Comparison of ENCODE assay signal across 13 cellular contexts in the genomic region with DNA sequence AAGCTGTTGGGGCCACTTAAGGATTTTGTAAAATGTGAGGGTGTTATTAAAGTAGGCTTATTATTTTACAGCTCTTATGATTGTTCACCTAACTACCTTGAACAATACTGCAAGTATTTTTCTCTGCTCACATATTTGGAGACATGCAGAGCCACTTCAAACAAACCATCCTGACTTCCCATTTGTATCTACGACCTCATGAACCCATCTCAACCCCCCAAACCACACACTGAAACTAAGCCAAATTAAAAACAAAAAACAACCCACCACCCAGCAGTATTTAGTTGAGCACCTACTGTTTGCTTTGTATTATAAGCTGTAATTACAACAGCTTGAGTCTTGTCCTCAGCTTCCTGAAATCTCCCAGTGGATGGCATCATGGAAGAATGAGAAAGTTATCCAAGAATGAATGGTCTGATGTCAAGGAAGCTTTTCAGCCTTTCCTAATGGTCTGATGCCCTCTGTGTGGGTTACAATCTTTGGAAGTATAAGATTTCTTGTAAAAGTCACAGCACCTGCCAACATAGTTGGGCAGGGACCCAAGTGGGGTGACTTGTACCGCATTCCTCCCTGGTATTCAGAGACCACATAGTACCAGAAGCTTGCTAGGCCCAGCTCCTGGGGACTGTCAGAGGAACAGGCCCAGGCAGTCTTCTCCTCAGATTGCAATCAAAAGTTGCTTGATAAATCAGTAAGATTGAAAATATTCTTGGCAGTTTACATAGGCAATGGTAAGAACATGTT.
A peak's percentile ranks its signal among the peaks of the same experiment; 100 is the strongest.
DNase-seq lines count a peak whose midpoint lies in the region; ATAC-seq, FAIRE-seq and TF ChIP-seq lines count a peak whose summit lies in the region.
"Had no signal": no experiment of that assay in that cellular context is flagged by ENCODE, and none has a peak within 500 bp of the region (broad histone marks: within the 10 kb centered on the region; RNA-seq: fewer than 3 reads in every experiment).

No MANE protein-coding gene starts in this region.

- TF ChIP-seq CTCF in CD14-positive monocyte (IDR thresholded peaks at IDR 0.05) (no peak), psoas muscle (IDR thresholded peaks at IDR 0.05) (no peak)

- no peak overlapping the region for H3K4me3 Mint-ChIP-seq in CD14-positive monocyte
- H3K4me3 Mint-ChIP-seq in effector memory CD8-positive, alpha-beta T cell = no peak overlapping the region
- no peak overlapping the region for H3K4me3 Mint-ChIP-seq in activated T-helper 1 cell treated with anti-CD3 and anti-CD28 coated beads, Interleukin-12 subunit alpha, Interleukin-12 subunit beta, Interleukin-2, Interleukin-4 antibody, amounts not matched to agents 30 ng/mL and 10 ng/mL and 1 ng/mL, durations not matched to agents 14 hours and 24 hours and 36 hours
- H3K4me3 Mint-ChIP-seq: activated CD4-positive, alpha-beta T cell treated with anti-CD3 and anti-CD28 coated beads, Interleukin-2, amount 10 ng/mL, durations not matched to agents 24 days and 14 days had no signal

- H3K36me3 Mint-ChIP-seq in CD14-positive monocyte = peaks cover 2 to 5% of the 10 kb centered on the region in 2 donors
- no peaks in the 10 kb centered on the region for H3K36me3 Mint-ChIP-seq in effector memory CD8-positive, alpha-beta T cell (ENCODE audit: insufficient read depth)
- peaks cover 2% of the 10 kb centered on the region for H3K36me3 Mint-ChIP-seq in activated T-helper 1 cell treated with anti-CD3 and anti-CD28 coated beads, Interleukin-12 subunit alpha, Interleukin-12 subunit beta, Interleukin-2, Interleukin-4 antibody, amounts not matched to agents 30 ng/mL and 10 ng/mL and 1 ng/mL, durations not matched to agents 14 hours and 24 hours and 36 hours (ENCODE audit: low read depth)

- no peaks in the 10 kb centered on the region for H3K36me3 ChIP-seq in psoas muscle (ENCODE audit: insufficient read depth in 1 of 2, low read depth in 1 of 2)

- no peak for ATAC-seq in effector memory CD8-positive, alpha-beta T cell (replicated peaks)
- ATAC-seq in psoas muscle = no peak
- no peak for ATAC-seq in GM19397 (IDR thresholded peaks at IDR 0.05; ENCODE audit: unreplicated experiment)

- no peak for FAIRE-seq in RCC 7860 (lab: Jason Lieb, UNC)
- FAIRE-seq: K562 had no signal

- H3K4me3 ChIP-seq in psoas muscle = no peak overlapping the region
- H3K4me3 ChIP-seq: K562 had no signal

- 54 to 77% (median 62%) methylated on average over 2 of the region's 2 CpGs for WGBS in psoas muscle, 3 donors

- H3K9me3 ChIP-seq in psoas muscle = no peaks in the 10 kb centered on the region

- peaks cover 27% of the 10 kb centered on the region for H3K4me1 ChIP-seq in psoas muscle

- H3K27me3 ChIP-seq in psoas muscle (ENCODE audit: insufficient read depth in 3 of 3, low read length in 2 of 3) = no peaks in the 10 kb centered on the region

- peak overlapping the region in 6 of 7 donors; percentile 92 to 98 (median 94) for H3K27ac Mint-ChIP-seq in CD14-positive monocyte
- peak overlapping the region; percentile 21 to 25 for H3K27ac Mint-ChIP-seq in effector memory CD8-positive, alpha-beta T cell
- H3K27ac Mint-ChIP-seq in activated T-helper 1 cell treated with anti-CD3 and anti-CD28 coated beads, Interleukin-12 subunit alpha, Interleukin-12 subunit beta, Interleukin-2, Interleukin-4 antibody, amounts not matched to agents 30 ng/mL and 10 ng/mL and 1 ng/mL, durations not matched to agents 14 hours and 24 hours and 36 hours = no peak overlapping the region
- H3K27ac Mint-ChIP-seq: activated CD4-positive, alpha-beta T cell treated with anti-CD3 and anti-CD28 coated beads, Interleukin-2, amount 10 ng/mL, durations not matched to agents 24 days and 14 days had no signal

- H3K9me3 Mint-ChIP-seq in CD14-positive monocyte = no peaks in the 10 kb centered on the region
- H3K9me3 Mint-ChIP-seq in effector memory CD8-positive, alpha-beta T cell = no peaks in the 10 kb centered on the region
- H3K9me3 Mint-ChIP-seq in activated T-helper 1 cell treated with anti-CD3 and anti-CD28 coated beads, Interleukin-12 subunit alpha, Interleukin-12 subunit beta, Interleukin-2, Interleukin-4 antibody, amounts not matched to agents 30 ng/mL and 10 ng/mL and 1 ng/mL, durations not matched to agents 14 hours and 24 hours and 36 hours = no peaks in the 10 kb centered on the region

- H3K27me3 Mint-ChIP-seq in CD14-positive monocyte (ENCODE audit: low read depth in 3 of 3) = peaks cover 0 to 2% (median 0%) of the 10 kb centered on the region in 3 donors
- H3K27me3 Mint-ChIP-seq in effector memory CD8-positive, alpha-beta T cell = no peaks in the 10 kb centered on the region
- H3K27me3 Mint-ChIP-seq in activated T-helper 1 cell treated with anti-CD3 and anti-CD28 coated beads, Interleukin-12 subunit alpha, Interleukin-12 subunit beta, Interleukin-2, Interleukin-4 antibody, amounts not matched to agents 30 ng/mL and 10 ng/mL and 1 ng/mL, durations not matched to agents 14 hours and 24 hours and 36 hours (ENCODE audit: insufficient read depth) = no peaks in the 10 kb centered on the region
- H3K27me3 Mint-ChIP-seq: activated CD4-positive, alpha-beta T cell treated with anti-CD3 and anti-CD28 coated beads, Interleukin-2, amount 10 ng/mL, durations not matched to agents 24 days and 14 days had no signal

- DNase-seq in CD14-positive monocyte (ENCODE audit: low spot score) (no peak), LoVo (ENCODE audit: low spot score) (peak; percentile 42), psoas muscle (no peak), NCI-H748 treated with DMSO at 0.1 percent for 48 hours (lab: John Stamatoyannopoulos, UW) (no peak), RCC 7860 (ENCODE audit: low spot score) (no peak)
- no peak for DNase-seq in effector memory CD8-positive, alpha-beta T cell
- DNase-seq in activated T-helper 1 cell treated with anti-CD3 and anti-CD28 coated beads, Interleukin-12 subunit alpha, Interleukin-12 subunit beta, Interleukin-2, Interleukin-4 antibody, amounts not matched to agents 30 ng/mL and 10 ng/mL and 1 ng/mL, durations not matched to agents 14 hours and 24 hours and 36 hours (ENCODE audit: low spot score) = no peak
- DNase-seq: activated CD4-positive, alpha-beta T cell treated with anti-CD3 and anti-CD28 coated beads, Interleukin-2, amount 10 ng/mL, durations not matched to agents 24 days and 14 days; amniotic stem cell; COR-L47; NCI-H345 had no signal

- intact Hi-C loops in CD14-positive monocyte (cut with micrococcal nuclease) (no loop called here), psoas muscle (cut with DNase I) (loop anchor here (5.0 to 10.0 kb wide), 2 partner anchors 406 to 439 kb away; no protein-coding TSS in a partner anchor)
- intact Hi-C loops in activated T-helper 1 cell treated with anti-CD3 and anti-CD28 coated beads, Interleukin-12 subunit alpha, Interleukin-12 subunit beta, Interleukin-2, Interleukin-4 antibody, amounts not matched to agents 30 ng/mL and 10 ng/mL and 1 ng/mL, durations not matched to agents 14 hours and 24 hours and 36 hours (cut with micrococcal nuclease) = no loop called here

- H3K27ac ChIP-seq in psoas muscle = peak overlapping the region; percentile 27

- H3K4me1 Mint-ChIP-seq in CD14-positive monocyte = peaks cover 49% of the 10 kb centered on the region
- H3K4me1 Mint-ChIP-seq in effector memory CD8-positive, alpha-beta T cell (ENCODE audit: low read depth in 2 of 2) = peaks cover 0 to 23% of the 10 kb centered on the region in 2 donors
- H3K4me1 Mint-ChIP-seq in activated T-helper 1 cell treated with anti-CD3 and anti-CD28 coated beads, Interleukin-12 subunit alpha, Interleukin-12 subunit beta, Interleukin-2, Interleukin-4 antibody, amounts not matched to agents 30 ng/mL and 10 ng/mL and 1 ng/mL, durations not matched to agents 14 hours and 24 hours and 36 hours (ENCODE audit: low read depth) = peaks cover 19% of the 10 kb centered on the region

Comparison
In these comparisons a context has a peak if more than half of its experiments do, and no peak if none do; other contexts are left out.
1. intact Hi-C loops: an anchor here in psoas muscle (5.0 to 10.0 kb wide); none called in CD14-positive monocyte and activated T-helper 1 cell treated with anti-CD3 and anti-CD28 coated beads, Interleukin-12 subunit alpha, Interleukin-12 subunit beta, Interleukin-2, Interleukin-4 antibody, amounts not matched to agents 30 ng/mL and 10 ng/mL and 1 ng/mL, durations not matched to agents 14 hours and 24 hours and 36 hours.